In the genomic region with DNA sequence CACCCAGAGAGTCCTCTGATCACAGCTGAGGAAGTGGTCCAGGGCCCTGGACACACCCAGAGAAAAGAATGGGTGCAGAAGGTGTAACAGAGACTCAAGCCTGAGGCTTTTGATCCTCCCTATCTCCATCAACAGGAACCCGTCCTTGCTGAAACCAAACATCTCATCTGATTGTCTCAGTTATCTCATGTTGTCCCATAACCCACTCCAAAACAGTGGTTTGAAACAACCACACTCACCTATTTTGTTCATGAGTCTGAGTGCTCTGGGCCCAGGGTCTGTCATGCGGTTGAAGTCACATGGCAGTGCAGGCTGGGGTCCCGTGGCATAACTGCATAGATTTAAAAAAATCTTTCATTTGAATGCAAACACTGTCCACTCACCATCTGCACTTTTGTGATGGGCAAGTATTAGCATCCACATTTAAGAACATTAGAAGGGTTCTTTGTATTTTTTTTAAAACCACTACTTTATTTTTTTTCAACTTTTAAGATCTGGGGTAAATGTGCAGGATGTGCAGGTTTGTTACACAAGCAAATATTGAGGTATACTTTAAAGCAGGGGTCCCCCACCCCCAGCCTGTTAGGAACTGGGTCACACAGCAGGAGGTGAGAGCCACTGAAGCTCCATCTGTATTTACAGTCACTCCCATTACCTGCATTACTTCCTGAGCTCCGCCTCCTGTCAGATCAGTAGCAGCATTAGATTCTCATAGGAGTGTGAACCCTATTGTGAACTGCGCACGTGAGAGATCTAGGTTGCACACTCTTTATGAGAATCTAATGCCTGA, we compare ENCODE assay signal across 14 cellular contexts.
"Had no signal": no experiment of that assay in that cellular context is flagged by ENCODE, and none has a peak within 500 bp of the region (broad histone marks: within the 10 kb centered on the region; RNA-seq: fewer than 3 reads in every experiment).

No MANE protein-coding gene starts in this region.

- H3K36me3 ChIP-seq: colonic mucosa, thyroid gland, WERI-Rb-1 had no signal

- DNase-seq: activated CD4-positive, alpha-beta T cell treated with anti-CD3 and anti-CD28 coated beads, Interleukin-2, amount 50 U/mL, for 48 hours; activated CD8-positive, alpha-beta memory T cell treated with anti-CD3 and anti-CD28 coated beads, Interleukin-2, amount 10 ng/mL, durations not matched to agents 7 days and 5 days; activated effector memory CD4-positive, alpha-beta T cell treated with Interleukin-2 at 50 U/mL for 16 hours; activated naive CD4-positive, alpha-beta T cell treated with anti-CD3 and anti-CD28 coated beads, Interleukin-2, amount 50 U/mL, for 16 hours; activated T-cell treated with anti-CD3 and anti-CD28 coated beads, Interleukin-2, amount 50 U/mL, for 24 hours; colonic mucosa; islet precursor cell; midbrain; stimulated activated CD4-positive, alpha-beta T cell treated with anti-CD3 and anti-CD28 coated beads, Interleukin-1b, Interleukin-23, amount 100 ng/mL, for 48 hours; thyroid gland; WERI-Rb-1 had no signal

- ATAC-seq: activated CD8-positive, alpha-beta memory T cell treated with anti-CD3 and anti-CD28 coated beads, Interleukin-2, amount 10 ng/mL, durations not matched to agents 7 days and 5 days; esophagus mucosa had no signal

- H3K9me3 ChIP-seq: colonic mucosa, thyroid gland had no signal

- H3K4me1 ChIP-seq: colonic mucosa, thyroid gland had no signal

- H3K27me3 ChIP-seq: colonic mucosa, hepatocyte, thyroid gland had no signal

- H3K4me3 ChIP-seq: colonic mucosa, hepatocyte, lung, thyroid gland had no signal

- H3K27ac ChIP-seq: colonic mucosa, hepatocyte, thyroid gland, WERI-Rb-1 had no signal
